Comparison of ENCODE assay signal across 16 cellular contexts in genomic region chr7:1520574-1521234, GRCh38. TPM values are rescaled to one million over a fixed set of nuclear protein-coding genes. Genes with fewer than 3 reads are reported as not detected.
A peak's percentile ranks its signal among the peaks of the same experiment; 100 is the strongest.
DNase-seq lines count a peak whose midpoint lies in the region; ATAC-seq, FAIRE-seq and TF ChIP-seq lines count a peak whose summit lies in the region.
"Had no signal": no experiment of that assay in that cellular context is flagged by ENCODE, and none has a peak within 500 bp of the region (broad histone marks: within the 10 kb centered on the region; RNA-seq: fewer than 3 reads in every experiment).

No MANE protein-coding gene starts in this region.

- no peak overlapping the region for H3K23ac ChIP-seq in mesendoderm (ENCODE audit: low read length)

- H3K56ac ChIP-seq in mesendoderm (ENCODE audit: low read length), result no peak overlapping the region

- no peak for TF ChIP-seq CTCF in bronchial epithelial cell (IDR thresholded peaks at IDR 0.05; ENCODE audit: insufficient read depth, low read length, severe bottlenecking)

- no peaks in the 10 kb centered on the region for H3K79me1 ChIP-seq in mesendoderm (ENCODE audit: low read length)

- no peak for FAIRE-seq in bronchial epithelial cell (lab: Jason Lieb, UNC)
- FAIRE-seq: GM12878 had no signal

- no peaks in the 10 kb centered on the region for H3K79me2 ChIP-seq in mesendoderm (ENCODE audit: control insufficient read depth, insufficient read depth, low read length)

- H3K4me1 ChIP-seq in mesendoderm (ENCODE audit: control insufficient read depth, low read depth, low read length), result no peaks in the 10 kb centered on the region

- no peak overlapping the region for H3K4me3 ChIP-seq in bronchial epithelial cell (ENCODE audit: low read depth, low read length)
- no peak overlapping the region for H3K4me3 ChIP-seq in mesendoderm (ENCODE audit: low read length)
- H3K4me3 ChIP-seq: GM12878 had no signal

- H2BK15ac ChIP-seq in mesendoderm (replicated peaks; ENCODE audit: low read depth), result no peak overlapping the region

- no peaks in the 10 kb centered on the region for H3K27me3 ChIP-seq in bronchial epithelial cell (ENCODE audit: control insufficient read depth, insufficient read depth, low read length)
- H3K27me3 ChIP-seq in mesendoderm (ENCODE audit: insufficient read depth, low read length, poor library complexity), result no peaks in the 10 kb centered on the region

- H3K18ac ChIP-seq in mesendoderm (ENCODE audit: low read length), result no peak overlapping the region

- H4K8ac ChIP-seq in mesendoderm (ENCODE audit: low read depth, low read length), result no peak overlapping the region

- no peak overlapping the region for H3K4ac ChIP-seq in mesendoderm (ENCODE audit: low read depth, low read length)

- H3K4me2 ChIP-seq in mesendoderm (ENCODE audit: low read length), result no peak overlapping the region

- WGBS in mesendoderm (ENCODE audit: extremely low coverage, insufficient coverage, low lambda C conversion rate), result no CpG with 5 or more reads among the region's 25 CpGs

- no peak overlapping the region for H4K5ac ChIP-seq in mesendoderm (ENCODE audit: low read length)

- no peak overlapping the region for H2BK120ac ChIP-seq in mesendoderm (ENCODE audit: low read depth, low read length)

- H3K9ac ChIP-seq in mesendoderm (ENCODE audit: low read length), result no peak overlapping the region

- H3K36me3 ChIP-seq in bronchial epithelial cell (ENCODE audit: control insufficient read depth, insufficient read depth, low read length) (no peaks in the 10 kb centered on the region), mesendoderm (ENCODE audit: control insufficient read depth, insufficient read depth, low read length) (no peaks in the 10 kb centered on the region)

- H3K27ac ChIP-seq in mesendoderm (ENCODE audit: low read depth, low read length), result no peak overlapping the region

- no peak overlapping the region for H2BK5ac ChIP-seq in mesendoderm (ENCODE audit: low read length)

- DNase-seq in DMS53 (lab: John Stamatoyannopoulos, UW) (peak; percentile 96), LHCN-M2 (ENCODE audit: low read depth) (peak; percentile 55), bronchial epithelial cell (ENCODE audit: low read depth) (peak; percentile 15), lung microvascular endothelial cell (ENCODE audit: low read depth in 2 of 2) (peak; percentile 81 to 97), mesendoderm (no peak), activated gamma-delta T cell treated with Interleukin-2 at 50 U/mL for 16 hours (no peak)
- DNase-seq: activated CD4-positive, alpha-beta T cell treated with anti-CD3 and anti-CD28 coated beads, Interleukin-2, amount 10 ng/mL, durations not matched to agents 7 days and 5 days; activated effector memory CD4-positive, alpha-beta T cell treated with Interleukin-2 at 50 U/mL for 16 hours; CD4-positive, alpha-beta T cell; immature natural killer cell; NCI-H2171 treated with DMSO at 0.1 percent for 48 hours; stimulated activated naive CD4-positive, alpha-beta T cell had no signal

- H2AK5ac ChIP-seq in mesendoderm (ENCODE audit: low read length), result no peak overlapping the region

- ATAC-seq in GM18867 (IDR thresholded peaks at IDR 0.05; ENCODE audit: unreplicated experiment), result no peak
- ATAC-seq in HG03135 (IDR thresholded peaks at IDR 0.05; ENCODE audit: unreplicated experiment), result no peak

RNA-seq across cellular contexts. Expression of gene MAFK, which starts 9.8 kb away (rescaled TPM):
- total RNA-seq in LHCN-M2 (2014; rRNA removed), result 15.5 and 16.1 TPM in 2 replicates
- polyA plus RNA-seq in LHCN-M2 (2012), result 14.5 TPM
- total RNA-seq in bronchial epithelial cell, result 21.8 and 28.7 TPM in 2 replicates
- total RNA-seq in lung microvascular endothelial cell, result 18.1 and 56.9 TPM in 2 replicates
- 5.8 TPM for polyA plus RNA-seq in mesendoderm (2013, experiment 1 of 2)
- 5.8 TPM for polyA plus RNA-seq in mesendoderm (2013, experiment 2 of 2)

RNA-seq across cellular contexts. Expression of gene INTS1, which starts 16.5 kb away (rescaled TPM):
- total RNA-seq in LHCN-M2 (2014; rRNA removed) (68.9 and 69.6 TPM in 2 replicates), bronchial epithelial cell (18.7 and 21.6 TPM in 2 replicates), lung microvascular endothelial cell (24.4 and 26.8 TPM in 2 replicates)
- polyA plus RNA-seq in LHCN-M2 (2012), result 64.5 TPM
- polyA plus RNA-seq in mesendoderm (2013, experiment 1 of 2), result 31.6 TPM
- 33.7 TPM for polyA plus RNA-seq in mesendoderm (2013, experiment 2 of 2)

RNA-seq across cellular contexts. Expression of gene TMEM184A, which starts 35.3 kb away (rescaled TPM):
- total RNA-seq in LHCN-M2 (2014; rRNA removed) (0.06 and 0.11 TPM in 2 replicates), bronchial epithelial cell (9.0 and 43.8 TPM in 2 replicates), lung microvascular endothelial cell (under 0.01 TPM in 2 replicates)
- 0.55 TPM for polyA plus RNA-seq in LHCN-M2 (2012)
- polyA plus RNA-seq in mesendoderm (2013, experiment 1 of 2), result 0.72 TPM
- 0.78 TPM for polyA plus RNA-seq in mesendoderm (2013, experiment 2 of 2)
- total RNA-seq: activated CD4-positive, alpha-beta T cell treated with anti-CD3 and anti-CD28 coated beads, Interleukin-2, amount 10 ng/mL, durations not matched to agents 7 days and 5 days; natural killer cell treated with Interleukin-12 subunit alpha and Interleukin-12 subunit beta and Interleukin-15 and Interleukin-18, amount 100 ng/mL, for 72 hours had no signal
- polyA plus RNA-seq: immature natural killer cell had no signal

RNA-seq across cellular contexts. Expression of gene PSMG3, which starts 49.1 kb away (rescaled TPM):
- 89.6 and 91.1 TPM in 2 replicates for total RNA-seq in LHCN-M2 (2014; rRNA removed)
- 65.5 TPM for polyA plus RNA-seq in LHCN-M2 (2012)
- 50.8 and 55.2 TPM in 2 replicates for total RNA-seq in bronchial epithelial cell
- total RNA-seq in lung microvascular endothelial cell, result 13.3 and 17.9 TPM in 2 replicates
- 13.5 TPM for polyA plus RNA-seq in mesendoderm (2013, experiment 1 of 2)
- polyA plus RNA-seq in mesendoderm (2013, experiment 2 of 2), result 12.9 TPM

Comparison
In these comparisons a context has a peak if more than half of its experiments do, and no peak if none do; other contexts are left out.
1. DNase-seq: peak in DMS53 (single experiment), LHCN-M2 (single experiment), bronchial epithelial cell (single experiment) and lung microvascular endothelial cell (2 of 2); none in mesendoderm (single experiment) and activated gamma-delta T cell treated with Interleukin-2 at 50 U/mL for 16 hours (single experiment).